18 cellular contexts compared by ENCODE assay signal in genomic region chr20:62969939-62970306, GRCh38. TPM values are rescaled to one million over a fixed set of nuclear protein-coding genes. Genes with fewer than 3 reads are reported as not detected.
A peak's percentile ranks its signal among the peaks of the same experiment; 100 is the strongest.
DNase-seq lines count a peak whose midpoint lies in the region; ATAC-seq and TF ChIP-seq lines count a peak whose summit lies in the region.
"Had no signal": no experiment of that assay in that cellular context is flagged by ENCODE, and none has a peak within 500 bp of the region (broad histone marks: within the 10 kb centered on the region; RNA-seq: fewer than 3 reads in every experiment).

No MANE protein-coding gene starts in this region.

- H3K27me3 Mint-ChIP-seq in activated naive CD4-positive, alpha-beta T cell treated with anti-CD3 and anti-CD28 coated beads for 36 hours (ENCODE audit: low read depth): peaks cover 23% of the 10 kb centered on the region
- H3K27me3 Mint-ChIP-seq in WTC11 (ENCODE audit: low read depth): peaks cover 35% of the 10 kb centered on the region
- H3K27me3 Mint-ChIP-seq in stimulated activated naive B cell treated with anti-CD40 and anti-IgM and Interleukin-4, amounts not matched to agents 10 μg/mL and 1 μg/mL and 100 μg/mL, for 72 hours: peaks cover 24 to 38% of the 10 kb centered on the region in 2 donors

- CTCF ChIA-PET in activated naive CD4-positive, alpha-beta T cell treated with anti-CD3 and anti-CD28 coated beads for 36 hours (lab: Charles Lee): interaction anchor here (1.5 kb wide), 1 partner anchor 39 kb away, joined by 12 read pairs; no protein-coding TSS in a partner anchor
- CTCF ChIA-PET in WTC11 (lab: Charles Lee): interaction anchor here (1.3 to 1.8 kb wide), 7 partner anchors 9 to 94 kb away, joined by 3 to 16 read pairs (median 5); no protein-coding TSS in a partner anchor

- POLR2A ChIA-PET in WTC11 (lab: Charles Lee): no interaction called here

- ATAC-seq in WTC11 (no peak), GM21528 (IDR thresholded peaks at IDR 0.05; ENCODE audit: low FRiP score, unreplicated experiment) (no peak)
- no peak for ATAC-seq in stimulated activated naive B cell treated with anti-CD40 and anti-IgM and Interleukin-4, amounts not matched to agents 10 μg/mL and 1 μg/mL and 100 μg/mL, for 72 hours (replicated peaks)
- ATAC-seq: A549, HCT116 had no signal

- no peaks in the 10 kb centered on the region for H3K9me3 Mint-ChIP-seq in activated naive CD4-positive, alpha-beta T cell treated with anti-CD3 and anti-CD28 coated beads for 36 hours
- no peaks in the 10 kb centered on the region for H3K9me3 Mint-ChIP-seq in WTC11
- no peaks in the 10 kb centered on the region for H3K9me3 Mint-ChIP-seq in stimulated activated naive B cell treated with anti-CD40 and anti-IgM and Interleukin-4, amounts not matched to agents 10 μg/mL and 1 μg/mL and 100 μg/mL, for 72 hours
- H3K9me3 Mint-ChIP-seq: CD4-positive, alpha-beta T cell; CD8-positive, alpha-beta memory T cell had no signal

- no peak overlapping the region for H3K4me3 Mint-ChIP-seq in activated naive CD4-positive, alpha-beta T cell treated with anti-CD3 and anti-CD28 coated beads for 36 hours
- H3K4me3 Mint-ChIP-seq in WTC11: no peak overlapping the region
- no peak overlapping the region for H3K4me3 Mint-ChIP-seq in stimulated activated naive B cell treated with anti-CD40 and anti-IgM and Interleukin-4, amounts not matched to agents 10 μg/mL and 1 μg/mL and 100 μg/mL, for 72 hours
- H3K4me3 Mint-ChIP-seq: CD4-positive, alpha-beta T cell; CD8-positive, alpha-beta memory T cell had no signal

- peaks cover 9% of the 10 kb centered on the region for H3K4me1 Mint-ChIP-seq in activated naive CD4-positive, alpha-beta T cell treated with anti-CD3 and anti-CD28 coated beads for 36 hours (ENCODE audit: low read depth)
- peaks cover 21% of the 10 kb centered on the region for H3K4me1 Mint-ChIP-seq in WTC11
- peaks cover 16 to 36% of the 10 kb centered on the region in 2 donors for H3K4me1 Mint-ChIP-seq in stimulated activated naive B cell treated with anti-CD40 and anti-IgM and Interleukin-4, amounts not matched to agents 10 μg/mL and 1 μg/mL and 100 μg/mL, for 72 hours

- peak overlapping the region; percentile 31 for H3K27ac Mint-ChIP-seq in activated naive CD4-positive, alpha-beta T cell treated with anti-CD3 and anti-CD28 coated beads for 36 hours
- H3K27ac Mint-ChIP-seq in WTC11: no peak overlapping the region
- H3K27ac Mint-ChIP-seq in stimulated activated naive B cell treated with anti-CD40 and anti-IgM and Interleukin-4, amounts not matched to agents 10 μg/mL and 1 μg/mL and 100 μg/mL, for 72 hours: peak overlapping the region; percentile 60
- H3K27ac Mint-ChIP-seq: CD14-positive monocyte; CD4-positive, alpha-beta T cell had no signal

- no peaks in the 10 kb centered on the region for H3K36me3 Mint-ChIP-seq in activated naive CD4-positive, alpha-beta T cell treated with anti-CD3 and anti-CD28 coated beads for 36 hours (ENCODE audit: low read depth)
- no peaks in the 10 kb centered on the region for H3K36me3 Mint-ChIP-seq in WTC11
- peaks cover 9 to 15% of the 10 kb centered on the region in 2 donors for H3K36me3 Mint-ChIP-seq in stimulated activated naive B cell treated with anti-CD40 and anti-IgM and Interleukin-4, amounts not matched to agents 10 μg/mL and 1 μg/mL and 100 μg/mL, for 72 hours
- H3K36me3 Mint-ChIP-seq: CD8-positive, alpha-beta memory T cell had no signal

- no peak for TF ChIP-seq CTCF in WTC11 (IDR thresholded peaks at IDR 0.05)

- intact Hi-C loops in activated naive CD4-positive, alpha-beta T cell treated with anti-CD3 and anti-CD28 coated beads for 36 hours (cut with micrococcal nuclease): no loop called here

- no peak for DNase-seq in activated naive CD4-positive, alpha-beta T cell treated with anti-CD3 and anti-CD28 coated beads for 36 hours
- DNase-seq in activated naive CD4-positive, alpha-beta T cell treated with anti-CD3 and anti-CD28 coated beads, Interleukin-2, amount 50 U/mL, for 16 hours: no peak
- DNase-seq in WTC11 (ENCODE audit: low spot score) (no peak), 8988T (no peak)
- DNase-seq in stimulated activated naive B cell treated with anti-CD40 and anti-IgM and Interleukin-4, amounts not matched to agents 10 μg/mL and 1 μg/mL and 100 μg/mL, for 72 hours: no peak
- DNase-seq: ACHN; AML-193; BE2C; CD4-positive, alpha-beta T cell; CD8-positive, alpha-beta memory T cell; H9 had no signal

TF ChIP-seq in WTC11, 78 proteins besides CTCF, POLR2A, EP300 and RAD21:
- TF ChIP-seq ZNF219 (CRISPR knock-in tag; IDR thresholded peaks at IDR 0.05; ENCODE audit: borderline replicate concordance) (0 out of 2 replicates have a peak, but pooled peaks have one; percentile 33), KAT7 (CRISPR knock-in tag; IDR thresholded peaks at IDR 0.05; ENCODE audit: borderline replicate concordance) (no peak)

RNA-seq across cellular contexts. Expression of gene SLC17A9, which starts 17.4 kb away (rescaled TPM):
- total RNA-seq in activated naive CD4-positive, alpha-beta T cell treated with anti-CD3 and anti-CD28 coated beads for 36 hours: 10 to 100 TPM; 17.4 to 20.6 TPM
- 26.2 to 41.7 TPM (median 30.8 TPM) in 3 replicates for total RNA-seq in WTC11 (2021)
- total RNA-seq: H4 had no signal

RNA-seq across cellular contexts. Expression of gene GID8, which starts 32.0 kb away (rescaled TPM):
- total RNA-seq in activated naive CD4-positive, alpha-beta T cell treated with anti-CD3 and anti-CD28 coated beads for 36 hours: 10 to 100 TPM; 32.7 to 34.0 TPM
- total RNA-seq in WTC11 (2021): 56.2 to 70.2 TPM (median 56.6 TPM) in 3 replicates

RNA-seq across cellular contexts. Expression of gene BHLHE23, which starts 36.8 kb away (rescaled TPM):
- total RNA-seq in activated naive CD4-positive, alpha-beta T cell treated with anti-CD3 and anti-CD28 coated beads for 36 hours: not detected
- total RNA-seq in WTC11 (2021): 0.57 to 1.3 TPM (median 0.66 TPM) in 3 replicates
- total RNA-seq: CD4-positive, alpha-beta T cell; CD8-positive, alpha-beta memory T cell; Daoy; GM23248; H4 had no signal

RNA-seq across cellular contexts. Expression of gene DIDO1, which starts 43.6 kb away (rescaled TPM):
- total RNA-seq in activated naive CD4-positive, alpha-beta T cell treated with anti-CD3 and anti-CD28 coated beads for 36 hours: 10 to 100 TPM; 49.5 to 50.3 TPM
- 69.3 to 87.3 TPM (median 71.6 TPM) in 3 replicates for total RNA-seq in WTC11 (2021)
